Comparison of ENCODE assay signal across 11 cellular contexts in genomic region chr1:27719286-27720251, GRCh38. TPM values are rescaled to one million over a fixed set of nuclear protein-coding genes. Genes with fewer than 3 reads are reported as not detected.
A peak's percentile ranks its signal among the peaks of the same experiment; 100 is the strongest.
DNase-seq lines count a peak whose midpoint lies in the region; ATAC-seq and TF ChIP-seq lines count a peak whose summit lies in the region.
"Had no signal": no experiment of that assay in that cellular context is flagged by ENCODE, and none has a peak within 500 bp of the region (broad histone marks: within the 10 kb centered on the region; RNA-seq: fewer than 3 reads in every experiment).

No MANE protein-coding gene starts in this region.

- in situ Hi-C loops in GM23248 (cut with MboI), result no loop called here

- TF ChIP-seq CTCF in SU-DHL-6 (IDR thresholded peaks at IDR 0.05; ENCODE audit: insufficient read depth, low read length, poor library complexity, severe bottlenecking) (peak; percentile 12), hepatocyte (IDR thresholded peaks at IDR 0.05; ENCODE audit: poor library complexity) (peak; percentile 20)

- H3K9me2 ChIP-seq in GM23248 (ENCODE audit: insufficient read depth) (no peaks in the 10 kb centered on the region), SU-DHL-6 (replicated peaks; ENCODE audit: insufficient read depth, low read length) (no peaks in the 10 kb centered on the region), hepatocyte (replicated peaks; ENCODE audit: insufficient read depth) (no peaks in the 10 kb centered on the region)

- H3F3A ChIP-seq in GM23248 (ENCODE audit: insufficient read depth), result no peaks in the 10 kb centered on the region
- no peaks in the 10 kb centered on the region for H3F3A ChIP-seq in SU-DHL-6 (ENCODE audit: insufficient read depth)

- no peaks in the 10 kb centered on the region for H3K4me1 ChIP-seq in GM23248 (ENCODE audit: insufficient read depth)
- H3K4me1 ChIP-seq in hepatocyte (ENCODE audit: insufficient read depth), result no peaks in the 10 kb centered on the region

- H3K4me3 ChIP-seq in GM23248, result no peak overlapping the region
- no peak overlapping the region for H3K4me3 ChIP-seq in SU-DHL-6 (ENCODE audit: insufficient read depth, low read length, poor library complexity, severe bottlenecking)
- H3K4me3 ChIP-seq in hepatocyte, result no peak overlapping the region

- no peak overlapping the region for H2AFZ ChIP-seq in GM23248
- H2AFZ ChIP-seq in SU-DHL-6 (ENCODE audit: low read depth, low read length, severe bottlenecking), result no peak overlapping the region
- no peak overlapping the region for H2AFZ ChIP-seq in hepatocyte

- H3K27me3 ChIP-seq in GM23248 (replicated peaks; ENCODE audit: insufficient read depth), result peaks cover 15% of the 10 kb centered on the region
- 0 out of 2 replicates have a peak, but pooled peaks cover 5% of the 10 kb centered on the region for H3K27me3 ChIP-seq in SU-DHL-6 (ENCODE audit: low read length)
- no peaks in the 10 kb centered on the region for H3K27me3 ChIP-seq in hepatocyte

- ATAC-seq in GM18498 (IDR thresholded peaks at IDR 0.05; ENCODE audit: unreplicated experiment), result no peak

- H4K20me1 ChIP-seq in GM23248 (ENCODE audit: insufficient read depth) (no peaks in the 10 kb centered on the region), SU-DHL-6 (ENCODE audit: low read depth, low read length) (no peaks in the 10 kb centered on the region), hepatocyte (ENCODE audit: insufficient read depth, poor library complexity, severe bottlenecking) (no peaks in the 10 kb centered on the region)

- no peak overlapping the region for H3K4me2 ChIP-seq in GM23248 (ENCODE audit: unreplicated experiment)
- H3K4me2 ChIP-seq in SU-DHL-6 (ENCODE audit: low read depth, low read length, poor library complexity, severe bottlenecking), result no peak overlapping the region
- no peak overlapping the region for H3K4me2 ChIP-seq in hepatocyte

- H3K79me2 ChIP-seq in GM23248 (ENCODE audit: insufficient read depth) (no peaks in the 10 kb centered on the region), SU-DHL-6 (ENCODE audit: insufficient read depth, low read length) (no peaks in the 10 kb centered on the region), hepatocyte (no peaks in the 10 kb centered on the region)

- H3K9ac ChIP-seq in GM23248 (no peak overlapping the region), SU-DHL-6 (ENCODE audit: low read length) (no peak overlapping the region)

- no peaks in the 10 kb centered on the region for H3K9me3 ChIP-seq in GM23248 (ENCODE audit: low read depth)
- no peaks in the 10 kb centered on the region for H3K9me3 ChIP-seq in SU-DHL-6 (ENCODE audit: insufficient read depth, low read length)
- H3K9me3 ChIP-seq in hepatocyte (ENCODE audit: low read depth), result no peaks in the 10 kb centered on the region

- H3K36me3 ChIP-seq in GM23248 (ENCODE audit: low read depth), result no peaks in the 10 kb centered on the region
- H3K36me3 ChIP-seq in SU-DHL-6 (ENCODE audit: low read length), result no peaks in the 10 kb centered on the region
- no peaks in the 10 kb centered on the region for H3K36me3 ChIP-seq in hepatocyte (replicated peaks; ENCODE audit: insufficient read depth, low read depth)

- H3K27ac ChIP-seq in GM23248 (no peak overlapping the region), SU-DHL-6 (ENCODE audit: low read depth, low read length) (no peak overlapping the region), hepatocyte (no peak overlapping the region)

- DNase-seq in AG08396 (ENCODE audit: low spot score), result peak; percentile 18
- DNase-seq in GM23248, result peak; percentile 44
- no peak for DNase-seq in hepatocyte (ENCODE audit: low spot score)
- DNase-seq in stimulated activated CD4-positive, alpha-beta T cell treated with anti-CD3 and anti-CD28 coated beads, Interleukin-15, amount 100 ng/mL, for 24 hours, result no peak
- no peak for DNase-seq in NCI-H446 (lab: John Stamatoyannopoulos, UW)
- DNase-seq in anterior cingulate cortex (lab: John Stamatoyannopoulos, UW), result no peak
- DNase-seq: DMS79, foreskin melanocyte, NCI-H2171 had no signal

- 68 to 73% methylated on average over 5 of the region's 5 CpGs for WGBS in GM23248 (ENCODE audit: low coverage in 1 of 2, low lambda C conversion rate in 2 of 2, missing lambda C conversion rate in 2 of 2), 2 experiments
- 77% methylated on average over 5 of the region's 5 CpGs for WGBS in hepatocyte (ENCODE audit: low lambda C conversion rate, missing lambda C conversion rate)

RNA-seq across cellular contexts. Expression of gene FAM76A, which starts 6.2 kb away (rescaled TPM):
- total RNA-seq in GM23248 (2014; rRNA removed; shearing (Covaris generic)), result 10.2 and 15.3 TPM in 2 replicates
- polyA plus RNA-seq in GM23248 (2016; fragmentation: Nextera tagmentation; extraction: Ambion mirVana) (6.2 and 6.9 TPM in 2 replicates), hepatocyte (1.8 and 3.5 TPM in 2 replicates)
- total RNA-seq in hepatocyte, result 9.8 and 12.2 TPM in 2 replicates

RNA-seq across cellular contexts. Expression of gene IFI6, which starts 47.6 kb away (rescaled TPM):
- 31.9 and 32.1 TPM in 2 replicates for total RNA-seq in GM23248 (2014; rRNA removed; shearing (Covaris generic))
- 50.2 and 53.5 TPM in 2 replicates for polyA plus RNA-seq in GM23248 (2016; fragmentation: Nextera tagmentation; extraction: Ambion mirVana)
- total RNA-seq in hepatocyte, result 94.3 and 114 TPM in 2 replicates
- 194 and 230 TPM in 2 replicates for polyA plus RNA-seq in hepatocyte

RNA-seq across cellular contexts. Expression of gene STX12, which starts 53.5 kb away (rescaled TPM):
- total RNA-seq in GM23248 (2014; rRNA removed; shearing (Covaris generic)), result 86.7 and 97.1 TPM in 2 replicates
- polyA plus RNA-seq in GM23248 (2016; fragmentation: Nextera tagmentation; extraction: Ambion mirVana) (56.6 and 57.1 TPM in 2 replicates), hepatocyte (55.0 and 58.9 TPM in 2 replicates)
- 73.2 and 84.0 TPM in 2 replicates for total RNA-seq in hepatocyte

Comparison
In these comparisons a context has a peak if more than half of its experiments do, and no peak if none do; other contexts are left out.
1. DNase-seq: peak in AG08396 (single experiment) and GM23248 (single experiment); none in hepatocyte (single experiment), stimulated activated CD4-positive, alpha-beta T cell treated with anti-CD3 and anti-CD28 coated beads, Interleukin-15, amount 100 ng/mL, for 24 hours (single experiment), NCI-H446 (0 of 2) and anterior cingulate cortex (0 of 58).